In the genomic region with DNA sequence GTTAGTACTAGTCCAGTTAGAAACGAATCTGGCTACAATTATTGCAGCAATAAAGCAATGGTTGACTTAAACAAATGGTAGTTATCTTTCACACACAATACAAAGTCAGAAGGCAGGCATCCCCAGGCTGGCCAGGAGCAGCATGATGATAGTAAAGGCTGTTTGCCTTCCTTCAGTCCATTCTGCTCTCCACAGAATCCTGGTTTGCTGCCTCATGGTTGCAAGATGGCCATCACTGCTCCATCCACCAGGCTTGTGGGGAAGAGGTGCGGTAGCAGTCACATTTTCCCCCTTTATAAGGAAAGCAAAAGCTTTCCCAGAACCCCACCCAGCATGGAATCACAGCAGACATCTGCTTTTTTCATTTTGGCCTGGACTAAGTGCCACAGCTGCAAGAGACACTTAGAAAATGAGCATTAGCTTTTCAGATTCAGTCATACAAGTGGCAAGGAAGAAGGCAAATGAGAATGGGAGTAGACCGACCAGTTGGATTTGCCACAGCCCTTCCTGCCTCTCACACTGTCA, we compare ENCODE assay signal across 13 cellular contexts.
DNase-seq lines count a peak whose midpoint lies in the region; ATAC-seq and TF ChIP-seq lines count a peak whose summit lies in the region.
"Had no signal": no experiment of that assay in that cellular context is flagged by ENCODE, and none has a peak within 500 bp of the region (broad histone marks: within the 10 kb centered on the region; RNA-seq: fewer than 3 reads in every experiment).

No MANE protein-coding gene starts in this region.

- H3K27ac ChIP-seq in esophagus squamous epithelium (peak overlapping the region; percentile 67 to 84 (median 82)), upper lobe of right lung (peak overlapping the region; percentile 63)
- H3K27ac ChIP-seq in naive thymus-derived CD4-positive, alpha-beta T cell (ENCODE audit: low read depth, low read length), result no peak overlapping the region

- no peak for TF ChIP-seq POLR2A in esophagus squamous epithelium (IDR thresholded peaks at IDR 0.05)

- H3K9me3 Mint-ChIP-seq in activated naive CD4-positive, alpha-beta T cell treated with anti-CD3 and anti-CD28 coated beads, Interleukin-2, amount 50 U/mL, for 24 hours, result no peaks in the 10 kb centered on the region
- H3K9me3 Mint-ChIP-seq in activated naive CD4-positive, alpha-beta T cell treated with anti-CD3 and anti-CD28 coated beads, Interleukin-2, amount 50 U/mL, for 72 hours, result no peaks in the 10 kb centered on the region
- peaks cover 0 to 7% (median 0%) of the 10 kb centered on the region in 11 donors for H3K9me3 Mint-ChIP-seq in naive thymus-derived CD4-positive, alpha-beta T cell

- TF ChIP-seq CTCF in esophagus squamous epithelium (IDR thresholded peaks at IDR 0.05) (no peak), upper lobe of right lung (IDR thresholded peaks at IDR 0.05) (no peak)

- ATAC-seq in activated naive CD4-positive, alpha-beta T cell treated with anti-CD3 and anti-CD28 coated beads, Interleukin-2, amount 50 U/mL, for 72 hours, result no peak
- no peak for ATAC-seq in naive thymus-derived CD4-positive, alpha-beta T cell
- ATAC-seq in upper lobe of right lung (no peak), HG02981 (IDR thresholded peaks at IDR 0.05; ENCODE audit: unreplicated experiment) (no peak), GM21737 (IDR thresholded peaks at IDR 0.05; ENCODE audit: unreplicated experiment) (no peak)

- H3K9me3 ChIP-seq in esophagus squamous epithelium, result no peaks in the 10 kb centered on the region
- H3K9me3 ChIP-seq in naive thymus-derived CD4-positive, alpha-beta T cell (ENCODE audit: control insufficient read depth in 2 of 3, low read length in 3 of 3), result no peaks in the 10 kb centered on the region
- H3K9me3 ChIP-seq in upper lobe of right lung, result no peaks in the 10 kb centered on the region

- H3K4me3 Mint-ChIP-seq in activated naive CD4-positive, alpha-beta T cell treated with anti-CD3 and anti-CD28 coated beads, Interleukin-2, amount 50 U/mL, for 24 hours, result peak overlapping the region; percentile 51
- peak overlapping the region; percentile 48 to 83 (median 72) for H3K4me3 Mint-ChIP-seq in naive thymus-derived CD4-positive, alpha-beta T cell

- H3K27ac Mint-ChIP-seq in activated naive CD4-positive, alpha-beta T cell treated with anti-CD3 and anti-CD28 coated beads, Interleukin-2, amount 50 U/mL, for 24 hours, result no peak overlapping the region
- H3K27ac Mint-ChIP-seq in activated naive CD4-positive, alpha-beta T cell treated with anti-CD3 and anti-CD28 coated beads, Interleukin-2, amount 50 U/mL, for 72 hours, result peak overlapping the region in 1 of 2 donors; percentile 55
- peak overlapping the region in 7 of 9 donors; percentile 18 to 82 (median 68) for H3K27ac Mint-ChIP-seq in naive thymus-derived CD4-positive, alpha-beta T cell

- H3K27me3 ChIP-seq in esophagus squamous epithelium, result no peaks in the 10 kb centered on the region
- H3K27me3 ChIP-seq in naive thymus-derived CD4-positive, alpha-beta T cell (ENCODE audit: control insufficient read depth in 2 of 2, insufficient read depth in 2 of 2, low read length in 2 of 2), result no peaks in the 10 kb centered on the region
- H3K27me3 ChIP-seq in upper lobe of right lung, result no peaks in the 10 kb centered on the region

- H3K36me3 ChIP-seq in esophagus squamous epithelium (peaks cover 0 to 10% (median 0%) of the 10 kb centered on the region in 3 donors), upper lobe of right lung (no peaks in the 10 kb centered on the region)
- no peaks in the 10 kb centered on the region for H3K36me3 ChIP-seq in naive thymus-derived CD4-positive, alpha-beta T cell (ENCODE audit: control insufficient read depth in 2 of 3, insufficient read depth in 3 of 3, low read length in 3 of 3)

- POLR2A ChIA-PET in naive thymus-derived CD4-positive, alpha-beta T cell (lab: Charles Lee), result no interaction called here

- H3K4me3 ChIP-seq in esophagus squamous epithelium (no peak overlapping the region), upper lobe of right lung (no peak overlapping the region)
- no peak overlapping the region for H3K4me3 ChIP-seq in naive thymus-derived CD4-positive, alpha-beta T cell (ENCODE audit: low read length)

- peaks cover 13% of the 10 kb centered on the region for H3K36me3 Mint-ChIP-seq in activated naive CD4-positive, alpha-beta T cell treated with anti-CD3 and anti-CD28 coated beads, Interleukin-2, amount 50 U/mL, for 24 hours
- H3K36me3 Mint-ChIP-seq in activated naive CD4-positive, alpha-beta T cell treated with anti-CD3 and anti-CD28 coated beads, Interleukin-2, amount 50 U/mL, for 72 hours, result peaks cover 0 to 5% of the 10 kb centered on the region in 2 donors
- peaks cover 4 to 18% (median 11%) of the 10 kb centered on the region in 5 donors for H3K36me3 Mint-ChIP-seq in naive thymus-derived CD4-positive, alpha-beta T cell

- WGBS in esophagus squamous epithelium, 2 donors, result 65 to 67% methylated on average over 3 of the region's 3 CpGs

- DNase-seq in activated naive CD4-positive, alpha-beta T cell treated with anti-CD3 and anti-CD28 coated beads, Interleukin-2, amount 50 U/mL, for 72 hours (ENCODE audit: low spot score in 2 of 2), result no peak
- DNase-seq in esophagus squamous epithelium (lab: John Stamatoyannopoulos, UW) (no peak), upper lobe of right lung (no peak), activated gamma-delta T cell (lab: John Stamatoyannopoulos, UW) (no peak)
- no peak for DNase-seq in naive thymus-derived CD4-positive, alpha-beta T cell
- DNase-seq: activated CD4-positive, CD25-positive, alpha-beta regulatory T cell treated with anti-CD3 and anti-CD28 coated beads, Interleukin-2, amount 50 U/mL, for 72 hours; activated gamma-delta T cell treated with Interleukin-2 at 50 U/mL for 16 hours; DMS79 treated with DMSO at 0.1 percent for 48 hours; NCI-H446; SIG-M5 had no signal

- intact Hi-C loops in esophagus squamous epithelium (cut with DNase I), result no loop called here
- intact Hi-C loops in naive thymus-derived CD4-positive, alpha-beta T cell (cut with micrococcal nuclease), result loop anchor here (1.0 to 5.0 kb wide), 4 partner anchors 56 to 224 kb away; no protein-coding TSS in a partner anchor
- intact Hi-C loops in upper lobe of right lung (cut with DNase I), result no loop called here

- H3K27me3 Mint-ChIP-seq in activated naive CD4-positive, alpha-beta T cell treated with anti-CD3 and anti-CD28 coated beads, Interleukin-2, amount 50 U/mL, for 24 hours, result no peaks in the 10 kb centered on the region
- no peaks in the 10 kb centered on the region for H3K27me3 Mint-ChIP-seq in naive thymus-derived CD4-positive, alpha-beta T cell

- CTCF ChIA-PET in naive thymus-derived CD4-positive, alpha-beta T cell (lab: Charles Lee), result no interaction called here

- H3K4me1 ChIP-seq in esophagus squamous epithelium, result peaks cover 26 to 68% (median 46%) of the 10 kb centered on the region in 3 donors
- peaks cover 20 to 26% of the 10 kb centered on the region in 2 donors for H3K4me1 ChIP-seq in naive thymus-derived CD4-positive, alpha-beta T cell (ENCODE audit: control insufficient read depth in 2 of 2, insufficient read depth in 2 of 2, low read length in 2 of 2)
- peaks cover 29% of the 10 kb centered on the region for H3K4me1 ChIP-seq in upper lobe of right lung

- H3K4me1 Mint-ChIP-seq in activated naive CD4-positive, alpha-beta T cell treated with anti-CD3 and anti-CD28 coated beads, Interleukin-2, amount 50 U/mL, for 24 hours, result peaks cover 40% of the 10 kb centered on the region
- H3K4me1 Mint-ChIP-seq in naive thymus-derived CD4-positive, alpha-beta T cell, result peaks cover 26 to 44% (median 36%) of the 10 kb centered on the region in 7 donors

Comparison
In these comparisons a context has a peak if more than half of its experiments do, and no peak if none do; other contexts are left out.
1. intact Hi-C loops: an anchor here in naive thymus-derived CD4-positive, alpha-beta T cell (1.0 to 5.0 kb wide); none called in esophagus squamous epithelium and upper lobe of right lung.